ENCODE assay signal across 20 cellular contexts in the genomic region with DNA sequence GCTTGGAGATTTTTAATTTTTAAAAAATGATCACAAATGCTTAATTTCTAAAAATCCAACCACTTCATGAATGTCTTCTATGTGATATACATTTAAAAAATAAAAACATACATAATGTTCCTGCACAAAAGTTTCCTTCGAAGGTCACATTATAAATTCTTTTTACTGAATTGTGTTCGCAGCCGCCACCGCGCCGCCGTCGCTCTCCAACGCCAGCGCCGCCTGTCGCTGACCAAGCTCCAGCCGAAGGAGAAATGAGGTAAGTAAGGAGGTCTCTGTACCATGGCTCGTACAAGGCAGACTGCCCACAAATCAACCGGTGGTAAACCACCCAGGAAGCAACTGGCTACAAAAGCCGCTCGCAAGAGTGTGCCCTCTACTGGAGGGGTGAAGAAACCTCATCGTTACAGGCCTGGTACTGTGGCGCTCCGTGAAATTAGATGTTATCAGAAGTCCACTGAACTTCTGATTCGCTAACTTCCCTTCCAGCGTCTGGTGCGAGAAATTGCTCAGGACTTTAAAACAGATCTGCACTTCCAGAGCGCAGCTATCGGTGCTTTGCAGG. TPM values are rescaled to one million over a fixed set of nuclear protein-coding genes. Genes with fewer than 3 reads are reported as not detected.
"Had no signal": no experiment of that assay in that cellular context is flagged by ENCODE, and none has a peak within 500 bp of the region (broad histone marks: within the 10 kb centered on the region; RNA-seq: fewer than 3 reads in every experiment).

No MANE protein-coding gene starts in this region.

- H3K9me3 Mint-ChIP-seq: activated naive CD4-positive, alpha-beta T cell treated with anti-CD3 and anti-CD28 coated beads, Interleukin-2, amount 10 ng/mL, durations not matched to agents 7 days and 5 days; activated T-helper 2 cell treated with anti-CD3 and anti-CD28 coated beads, Interferon-gamma antibody, Interleukin-2, Interleukin-4, amounts not matched to agents 10 μg/mL and 5 μg/mL and 100 μg/mL, durations not matched to agents 14 hours and 24 hours and 36 hours; dendritic cell treated with granulocyte-macrophage colony-stimulating factor and Interleukin-4, amounts not matched to agents 40 ng/mL and 50 ng/mL, for 4 days; stimulated activated naive CD8-positive, alpha-beta T cell treated with anti-CD3 and anti-CD28 coated beads, Interleukin-15, Interleukin-2, amounts not matched to agents 100 ng/mL and 50 ng/mL, for 24 hours had no signal

- ATAC-seq: foreskin keratinocyte, right cardiac atrium had no signal

- H3K9me3 ChIP-seq: ascending aorta, prostate gland, suprapubic skin, upper lobe of left lung had no signal

- H3K4me3 ChIP-seq: ascending aorta, breast epithelium, prostate gland, suprapubic skin, upper lobe of left lung had no signal

- H3K36me3 ChIP-seq: ascending aorta, breast epithelium, prostate gland, suprapubic skin, upper lobe of left lung had no signal

- H3K27ac Mint-ChIP-seq: activated naive CD4-positive, alpha-beta T cell treated with anti-CD3 and anti-CD28 coated beads, Interleukin-2, amount 10 ng/mL, durations not matched to agents 7 days and 5 days; activated T-helper 2 cell treated with anti-CD3 and anti-CD28 coated beads, Interferon-gamma antibody, Interleukin-2, Interleukin-4, amounts not matched to agents 10 μg/mL and 5 μg/mL and 100 μg/mL, durations not matched to agents 14 hours and 24 hours and 36 hours; dendritic cell treated with granulocyte-macrophage colony-stimulating factor and Interleukin-4, amounts not matched to agents 40 ng/mL and 50 ng/mL, for 4 days; nephron progenitor cell; stimulated activated naive CD8-positive, alpha-beta T cell treated with anti-CD3 and anti-CD28 coated beads, Interleukin-15, Interleukin-2, amounts not matched to agents 100 ng/mL and 50 ng/mL, for 24 hours had no signal

- DNase-seq: activated CD4-positive, alpha-beta T cell treated with anti-CD3 and anti-CD28 coated beads, Interleukin-2, amount 50 U/mL, for 48 hours; activated naive CD4-positive, alpha-beta T cell treated with anti-CD3 and anti-CD28 coated beads, Interleukin-2, amount 10 ng/mL, durations not matched to agents 7 days and 5 days; cerebellar nuclear complex; effector memory CD4-positive, alpha-beta T cell; foreskin keratinocyte; kidney glomerular epithelial cell; nephron progenitor cell; right cardiac atrium; small intestine; T1000 had no signal

- H3K4me1 ChIP-seq: ascending aorta, breast epithelium, foreskin keratinocyte, prostate gland, suprapubic skin, upper lobe of left lung had no signal

- H3K4me1 Mint-ChIP-seq: nephron progenitor cell had no signal

- H3K4me3 Mint-ChIP-seq: activated naive CD4-positive, alpha-beta T cell treated with anti-CD3 and anti-CD28 coated beads, Interleukin-2, amount 10 ng/mL, durations not matched to agents 7 days and 5 days; dendritic cell treated with granulocyte-macrophage colony-stimulating factor and Interleukin-4, amounts not matched to agents 40 ng/mL and 50 ng/mL, for 4 days; nephron progenitor cell; stimulated activated naive CD8-positive, alpha-beta T cell treated with anti-CD3 and anti-CD28 coated beads, Interleukin-15, Interleukin-2, amounts not matched to agents 100 ng/mL and 50 ng/mL, for 24 hours had no signal

- H3K27me3 Mint-ChIP-seq: activated naive CD4-positive, alpha-beta T cell treated with anti-CD3 and anti-CD28 coated beads, Interleukin-2, amount 10 ng/mL, durations not matched to agents 7 days and 5 days; dendritic cell treated with granulocyte-macrophage colony-stimulating factor and Interleukin-4, amounts not matched to agents 40 ng/mL and 50 ng/mL, for 4 days; stimulated activated naive CD8-positive, alpha-beta T cell treated with anti-CD3 and anti-CD28 coated beads, Interleukin-15, Interleukin-2, amounts not matched to agents 100 ng/mL and 50 ng/mL, for 24 hours had no signal

- H3K27ac ChIP-seq: ascending aorta, breast epithelium, foreskin keratinocyte, prostate gland, suprapubic skin, upper lobe of left lung had no signal

- H3K27me3 ChIP-seq: ascending aorta, breast epithelium, foreskin keratinocyte, suprapubic skin, upper lobe of left lung had no signal

RNA-seq across cellular contexts. Expression of gene NEUROG2, which starts 48.8 kb away (rescaled TPM):
- total RNA-seq: activated T-helper 2 cell treated with anti-CD3 and anti-CD28 coated beads, Interferon-gamma antibody, Interleukin-2, Interleukin-4, amounts not matched to agents 10 μg/mL and 5 μg/mL and 100 μg/mL, durations not matched to agents 14 hours and 24 hours and 36 hours; ascending aorta; foreskin keratinocyte; liver; omental fat pad; prostate gland; right cardiac atrium; suprapubic skin; upper lobe of left lung had no signal
- polyA plus RNA-seq: foreskin keratinocyte, liver, right cardiac atrium, small intestine had no signal
